Comparison of ENCODE assay signal across 11 cellular contexts in the genomic region with DNA sequence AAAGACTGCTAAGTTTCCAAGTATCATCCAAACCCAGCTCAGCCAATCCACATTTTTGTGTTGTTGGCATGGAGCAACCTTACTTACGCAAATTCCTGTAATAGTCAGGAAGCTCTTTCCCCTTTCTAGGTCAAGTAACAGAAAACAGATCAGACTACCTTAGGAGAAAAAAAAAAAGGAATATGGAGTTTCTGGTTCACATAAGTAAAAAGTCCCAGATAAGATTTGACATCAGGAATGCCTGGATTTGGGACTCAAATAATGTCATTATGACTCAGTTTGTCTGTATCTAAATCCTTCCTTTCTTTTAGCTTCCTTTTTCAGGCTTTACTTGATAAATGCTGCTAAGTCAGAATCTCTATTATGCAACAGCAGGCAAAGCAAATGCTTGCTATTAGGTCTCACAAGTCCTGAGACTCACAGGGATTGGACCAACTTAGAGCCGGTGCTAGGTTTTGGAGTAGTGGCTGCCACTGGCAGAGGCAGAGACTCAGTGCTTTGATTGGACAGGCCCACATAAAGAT. TPM values are rescaled to one million over a fixed set of nuclear protein-coding genes. Genes with fewer than 3 reads are reported as not detected.
DNase-seq lines count a peak whose midpoint lies in the region; ATAC-seq and TF ChIP-seq lines count a peak whose summit lies in the region.
"Had no signal": no experiment of that assay in that cellular context is flagged by ENCODE, and none has a peak within 500 bp of the region (broad histone marks: within the 10 kb centered on the region; RNA-seq: fewer than 3 reads in every experiment).

No MANE protein-coding gene starts in this region.

- no peak overlapping the region for H3K4me3 ChIP-seq in gastrocnemius medialis

- H3K36me3 ChIP-seq in gastrocnemius medialis: no peaks in the 10 kb centered on the region

- H3K27me3 ChIP-seq in gastrocnemius medialis: no peaks in the 10 kb centered on the region

- intact Hi-C loops in left cardiac atrium (cut with DNase I) (no loop called here), gastrocnemius medialis (cut with DNase I; ENCODE audit: low total_unique reads) (no loop called here)

- peaks cover 0 to 13% of the 10 kb centered on the region in 2 donors for H3K4me1 ChIP-seq in gastrocnemius medialis

- H3K27ac Mint-ChIP-seq in osteocyte (ENCODE audit: unreplicated experiment): no peak overlapping the region

- H3K4me1 Mint-ChIP-seq in osteocyte (ENCODE audit: unreplicated experiment): peaks cover 20% of the 10 kb centered on the region

- no peaks in the 10 kb centered on the region for H3K9me3 ChIP-seq in gastrocnemius medialis

- H3K36me3 Mint-ChIP-seq in osteocyte (ENCODE audit: unreplicated experiment): peaks cover 20% of the 10 kb centered on the region

- H3K27ac ChIP-seq in gastrocnemius medialis: peak overlapping the region; percentile 43 to 70 (median 60)

- peak; percentile 49 for DNase-seq in EH (ENCODE audit: low read depth)
- peak; percentile 100 for DNase-seq in amniotic epithelial cell (ENCODE audit: low read depth)
- peak; percentile 42 for DNase-seq in left cardiac atrium
- DNase-seq in gastrocnemius medialis: no peak
- DNase-seq in osteocyte (ENCODE audit: extremely low spot score, unreplicated experiment): no peak
- no peak for DNase-seq in activated naive CD4-positive, alpha-beta T cell treated with Interleukin-2 at 50 U/mL for 16 hours
- DNase-seq: activated CD4-positive, alpha-beta T cell treated with anti-CD3 and anti-CD28 coated beads, Interleukin-2, amount 10 ng/mL, durations not matched to agents 7 days and 5 days; islet precursor cell; stimulated activated CD4-positive, alpha-beta T cell treated with anti-CD3 and anti-CD28 coated beads, Interleukin-4, amount 100 ng/mL, for 24 hours had no signal

- H3K9me3 Mint-ChIP-seq in osteocyte (ENCODE audit: unreplicated experiment): peaks cover 8% of the 10 kb centered on the region

- no peak for TF ChIP-seq CTCF in gastrocnemius medialis (IDR thresholded peaks at IDR 0.05 in 4 of 5, conservative IDR thresholded peaks at IDR 0.05 in 1 of 5)
- TF ChIP-seq CTCF in osteocyte (IDR thresholded peaks at IDR 0.05): no peak

- no peak for TF ChIP-seq POLR2A in gastrocnemius medialis (IDR thresholded peaks at IDR 0.05)

- ATAC-seq in left cardiac atrium: peak; percentile 86 to 92
- peak; percentile 49 to 61 for ATAC-seq in gastrocnemius medialis
- ATAC-seq in HG03139 (IDR thresholded peaks at IDR 0.05; ENCODE audit: unreplicated experiment): no peak
- no peak for ATAC-seq in GM19397 (IDR thresholded peaks at IDR 0.05; ENCODE audit: unreplicated experiment)

- H3K27me3 Mint-ChIP-seq in osteocyte (ENCODE audit: unreplicated experiment): no peaks in the 10 kb centered on the region
- H3K27me3 Mint-ChIP-seq: activated CD4-positive, alpha-beta T cell treated with anti-CD3 and anti-CD28 coated beads, Interleukin-2, amount 10 ng/mL, durations not matched to agents 7 days and 5 days had no signal

- in situ Hi-C loops in gastrocnemius medialis (cut with MboI; ENCODE audit: low sequenced_read_pairs in 4 of 4): no loop called here

- no peak overlapping the region for H3K4me3 Mint-ChIP-seq in osteocyte (ENCODE audit: unreplicated experiment)
- H3K4me3 Mint-ChIP-seq: activated CD4-positive, alpha-beta T cell treated with anti-CD3 and anti-CD28 coated beads, Interleukin-2, amount 10 ng/mL, durations not matched to agents 7 days and 5 days had no signal

RNA-seq across cellular contexts. Expression of gene NCOA7, which starts 44.5 kb away (rescaled TPM):
- total RNA-seq in left cardiac atrium: 10 to 100 TPM; 18.4 to 24.8 TPM
- 1 to 10 TPM; 7.0 to 9.5 (median 9.2) TPM for total RNA-seq in gastrocnemius medialis
- 63.5 and 65.7 TPM in 2 replicates for total RNA-seq in osteocyte

Comparison
In these comparisons a context has a peak if more than half of its experiments do, and no peak if none do; other contexts are left out.
1. DNase-seq: peak in EH (single experiment), amniotic epithelial cell (single experiment) and left cardiac atrium (single experiment); none in gastrocnemius medialis (0 of 2), osteocyte (single experiment) and activated naive CD4-positive, alpha-beta T cell treated with Interleukin-2 at 50 U/mL for 16 hours (single experiment).
2. ATAC-seq: peak in left cardiac atrium (2 of 2) and gastrocnemius medialis (2 of 2); none in HG03139 (single experiment) and GM19397 (single experiment).